1 cellular context compared by ENCODE assay signal in genomic region chr3:52986049-52986448, GRCh38.
TF ChIP-seq lines count a peak whose summit lies in the region.

No MANE protein-coding gene starts in this region.

TF ChIP-seq in IMR-90, 13 proteins besides CTCF, POLR2A, EP300 and RAD21:
- TF ChIP-seq USF2 (IDR thresholded peaks at IDR 0.05; ENCODE audit: low read depth, low read length) (no peak), NFE2L2 (IDR thresholded peaks at IDR 0.05; ENCODE audit: low read depth, low read length) (no peak)
